Comparison of ENCODE assay signal across 29 cellular contexts in genomic region chr20:63811491-63811875, GRCh38. TPM values are rescaled to one million over a fixed set of nuclear protein-coding genes. Genes with fewer than 3 reads are reported as not detected.
DNase-seq lines count a peak whose midpoint lies in the region; ATAC-seq, FAIRE-seq and TF ChIP-seq lines count a peak whose summit lies in the region.
"Had no signal": no experiment of that assay in that cellular context is flagged by ENCODE, and none has a peak within 500 bp of the region (broad histone marks: within the 10 kb centered on the region; RNA-seq: fewer than 3 reads in every experiment).

No MANE protein-coding gene starts in this region.

- peaks cover 14% of the 10 kb centered on the region for H3K4me1 Mint-ChIP-seq in neural progenitor cell
- H3K4me1 Mint-ChIP-seq: CD4-positive, CD25-positive, alpha-beta regulatory T cell had no signal

- peak overlapping the region; percentile 48 for H3K27ac ChIP-seq in cardiac muscle cell
- H3K27ac ChIP-seq in RWPE2 (ENCODE audit: poor library complexity, severe bottlenecking), result no peak overlapping the region
- H3K27ac ChIP-seq in neural progenitor cell, result no peak overlapping the region
- peak overlapping the region; percentile 45 to 68 for H3K27ac ChIP-seq in testis
- H3K27ac ChIP-seq in small intestine (ENCODE audit: low read depth in 1 of 2, low read length in 1 of 2), result no peak overlapping the region
- H3K27ac ChIP-seq: BLaER1, PC-9 had no signal

- peaks cover 6% of the 10 kb centered on the region for H3K4me1 ChIP-seq in cardiac muscle cell (ENCODE audit: low read depth)
- H3K4me1 ChIP-seq in RWPE2 (ENCODE audit: insufficient read depth, poor library complexity, severe bottlenecking), result no peaks in the 10 kb centered on the region
- no peaks in the 10 kb centered on the region for H3K4me1 ChIP-seq in neural progenitor cell
- H3K4me1 ChIP-seq in testis, result peaks cover 14% of the 10 kb centered on the region
- no peaks in the 10 kb centered on the region for H3K4me1 ChIP-seq in small intestine (ENCODE audit: control insufficient read depth in 2 of 2, insufficient read depth in 1 of 2, low read depth in 1 of 2, low read length in 1 of 2)

- H3K36me3 ChIP-seq in cardiac muscle cell, result no peaks in the 10 kb centered on the region
- H3K36me3 ChIP-seq in RWPE2 (ENCODE audit: low read depth), result no peaks in the 10 kb centered on the region
- no peaks in the 10 kb centered on the region for H3K36me3 ChIP-seq in neural progenitor cell
- H3K36me3 ChIP-seq in testis (ENCODE audit: low read depth, missing control alignments), result no peaks in the 10 kb centered on the region
- H3K36me3 ChIP-seq in small intestine (ENCODE audit: control insufficient read depth in 2 of 2, insufficient read depth in 2 of 2, low read length in 2 of 2), result no peaks in the 10 kb centered on the region
- H3K36me3 ChIP-seq: BLaER1 had no signal

- H3K27me3 Mint-ChIP-seq in neural progenitor cell (ENCODE audit: insufficient read depth, low read depth), result peaks cover 17% of the 10 kb centered on the region

- WGBS in testis, 2 donors, result 70% methylated on average over 8 of the region's 8 CpGs; no CpG with 5 or more reads in 1 of the 2 donors
- WGBS in small intestine, 3 donors, result 46 to 72% (median 67%) methylated on average over 8 of the region's 8 CpGs

- H3F3A ChIP-seq in neural progenitor cell (ENCODE audit: low read depth), result peaks cover 3% of the 10 kb centered on the region

- no peak overlapping the region for H3K4me2 ChIP-seq in neural progenitor cell
- H3K4me2 ChIP-seq: PC-9 had no signal

- TF ChIP-seq POLR2A in testis (IDR thresholded peaks at IDR 0.05), result no peak

- H3K9me3 Mint-ChIP-seq in neural progenitor cell, result no peaks in the 10 kb centered on the region

- no peak for FAIRE-seq in small intestine (lab: Jason Lieb, UNC)
- FAIRE-seq: D721Med, GM18507, K562 had no signal

- peak overlapping the region; percentile 3 for H3K27ac Mint-ChIP-seq in neural progenitor cell
- H3K27ac Mint-ChIP-seq: CD4-positive, CD25-positive, alpha-beta regulatory T cell had no signal

- TF ChIP-seq CTCF in cardiac muscle cell (IDR thresholded peaks at IDR 0.05; ENCODE audit: low read depth, low read length) (no peak), RWPE2 (IDR thresholded peaks at IDR 0.05; ENCODE audit: poor library complexity, severe bottlenecking) (no peak), neural progenitor cell (IDR thresholded peaks at IDR 0.05) (no peak), testis (IDR thresholded peaks at IDR 0.05) (no peak)

- intact Hi-C loops in left cardiac atrium (cut with DNase I), result no loop called here
- intact Hi-C loops in testis (cut with DNase I; ENCODE audit: low total_unique reads), result no loop called here

- H3K36me3 Mint-ChIP-seq in neural progenitor cell, result peaks cover 4% of the 10 kb centered on the region
- H3K36me3 Mint-ChIP-seq: CD4-positive, CD25-positive, alpha-beta regulatory T cell had no signal

- DNase-seq in cardiac muscle cell (ENCODE audit: low read depth in 1 of 2, low spot score in 1 of 2), result no peak
- no peak for DNase-seq in left cardiac atrium
- no peak for DNase-seq in RWPE2 (ENCODE audit: low spot score)
- DNase-seq in neural progenitor cell (ENCODE audit: low spot score), result no peak
- no peak for DNase-seq in testis
- DNase-seq in small intestine, result no peak
- DNase-seq in UCSD-AML1 (lab: John Stamatoyannopoulos, UW; ENCODE audit: unreplicated experiment), result no peak
- no peak for DNase-seq in activated CD4-positive, alpha-beta T cell treated with anti-CD3 and anti-CD28 coated beads, Interleukin-2, amount 50 U/mL, for 1 hour
- DNase-seq: CD4-positive, CD25-positive, alpha-beta regulatory T cell; HCEC 1CT; Kasumi-1; NCI-H1092 treated with DMSO at 0.1 percent for 48 hours; NCI-H1436; NCI-H1930; NCI-H2107; NCI-H748 treated with DMSO at 0.1 percent for 48 hours; NK-92 treated with Interleukin-12 subunit alpha and Interleukin-12 subunit beta, amount 100 ng/mL, for 24 hours; PC-9; RPMI8226; SHP77 had no signal

- H4K20me1 ChIP-seq in neural progenitor cell (ENCODE audit: low read depth), result peaks cover 3% of the 10 kb centered on the region
- H4K20me1 ChIP-seq: BLaER1 had no signal

- peaks cover 8% of the 10 kb centered on the region for H3K79me2 ChIP-seq in neural progenitor cell (ENCODE audit: low read depth)

- H3K9me3 ChIP-seq in cardiac muscle cell (ENCODE audit: low read depth) (no peaks in the 10 kb centered on the region), RWPE2 (ENCODE audit: severe bottlenecking) (no peaks in the 10 kb centered on the region), neural progenitor cell (ENCODE audit: low read depth) (no peaks in the 10 kb centered on the region), testis (no peaks in the 10 kb centered on the region), small intestine (ENCODE audit: control insufficient read depth, low read depth) (no peaks in the 10 kb centered on the region)
- H3K9me3 ChIP-seq: BLaER1 had no signal

- H3K9ac ChIP-seq in neural progenitor cell, result no peak overlapping the region
- H3K9ac ChIP-seq: BLaER1 had no signal

- H2AFZ ChIP-seq in neural progenitor cell (replicated peaks), result no peak overlapping the region
- H2AFZ ChIP-seq: PC-9 had no signal

- H3K4me3 Mint-ChIP-seq in neural progenitor cell, result no peak overlapping the region
- H3K4me3 Mint-ChIP-seq: CD4-positive, CD25-positive, alpha-beta regulatory T cell had no signal

- H3K27me3 ChIP-seq in cardiac muscle cell (no peaks in the 10 kb centered on the region), RWPE2 (ENCODE audit: insufficient read depth, poor library complexity, severe bottlenecking) (no peaks in the 10 kb centered on the region), neural progenitor cell (no peaks in the 10 kb centered on the region), testis (no peaks in the 10 kb centered on the region), small intestine (ENCODE audit: control insufficient read depth in 2 of 2, insufficient read depth in 2 of 2, low read length in 2 of 2) (no peaks in the 10 kb centered on the region)
- H3K27me3 ChIP-seq: BLaER1 had no signal

- H3K4me3 ChIP-seq in cardiac muscle cell (no peak overlapping the region), RWPE2 (ENCODE audit: severe bottlenecking) (no peak overlapping the region), neural progenitor cell (no peak overlapping the region), testis (no peak overlapping the region), small intestine (ENCODE audit: low read depth in 1 of 2, low read length in 2 of 2) (no peak overlapping the region)
- H3K4me3 ChIP-seq: BLaER1, K562, PC-9 had no signal

- ATAC-seq in left cardiac atrium, result no peak
- ATAC-seq in RWPE2 (ENCODE audit: low read depth), result peak; percentile 26; the same call in 2 of the 3 replicates
- ATAC-seq: K562 had no signal

RNA-seq across cellular contexts. Expression of gene ZBTB46, which starts 19.6 kb away (rescaled TPM):
- total RNA-seq in cardiac muscle cell, result 43.1 and 53.4 TPM in 2 replicates
- 24.1 and 24.5 TPM in 2 replicates for polyA plus RNA-seq in cardiac muscle cell
- total RNA-seq in left cardiac atrium, result 10 to 100 TPM; 12.7 to 17.0 TPM
- 8.1 and 13.9 TPM in 2 replicates for total RNA-seq in neural progenitor cell (ENCODE audit: low replicate concordance)
- total RNA-seq in testis, result 10 to 100 TPM; 12.5 to 15.4 TPM
- 5.2 TPM for polyA plus RNA-seq in testis (ENCODE audit: insufficient read depth, low read depth, low replicate concordance)
- polyA plus RNA-seq in small intestine, result 1 to 10 TPM in 2 of 3 donors, not detected in 1; 1.1 to 3.1 TPM

RNA-seq across cellular contexts. Expression of gene ABHD16B, which starts 49.8 kb away (rescaled TPM):
- total RNA-seq in cardiac muscle cell (not detected in 2 replicates), left cardiac atrium (not detected), neural progenitor cell (ENCODE audit: low replicate concordance) (not detected in 2 replicates), testis (10 to 100 TPM; 13.8 to 20.9 TPM)
- polyA plus RNA-seq in cardiac muscle cell (3.4 and 4.6 TPM in 2 replicates), testis (ENCODE audit: insufficient read depth, low read depth, low replicate concordance) (10.8 TPM), small intestine (under 1 TPM in 2 of 3 donors, not detected in 1; 0.34 to 0.67 TPM)
- total RNA-seq: A172; CD4-positive, CD25-positive, alpha-beta regulatory T cell; HT-29; K562; M059J; PC-9; SK-MEL-5 had no signal
- polyA plus RNA-seq: AG04450, K562 had no signal

RNA-seq across cellular contexts. Expression of gene TPD52L2, which starts 53.6 kb away (rescaled TPM):
- 103 and 105 TPM in 2 replicates for total RNA-seq in cardiac muscle cell
- 114 and 121 TPM in 2 replicates for polyA plus RNA-seq in cardiac muscle cell
- 10 to 100 TPM; 67.5 to 68.7 TPM for total RNA-seq in left cardiac atrium
- 66.6 and 80.1 TPM in 2 replicates for total RNA-seq in neural progenitor cell (ENCODE audit: low replicate concordance)
- total RNA-seq in testis, result 100 to 1,000 TPM; 100 to 132 TPM
- 89.9 TPM for polyA plus RNA-seq in testis (ENCODE audit: insufficient read depth, low read depth, low replicate concordance)
- 10 to 100 TPM; 67.2 to 87.7 (median 72.7) TPM for polyA plus RNA-seq in small intestine

Comparison
In these comparisons a context has a peak if more than half of its experiments do, and no peak if none do; other contexts are left out.
1. H3K27ac ChIP-seq: peak in cardiac muscle cell (single experiment) and testis (2 of 2); none in RWPE2 (single experiment), neural progenitor cell (single experiment) and small intestine (0 of 2).
2. RNA of gene ABHD16B, which starts 49.8 kb away (total RNA-seq): 13.8 to 20.9 TPM in testis; not detected in cardiac muscle cell, not detected in left cardiac atrium and not detected in neural progenitor cell; every median in the first group is over 10 times any median in the second.